ENCODE assay signal across 24 cellular contexts in genomic region chr12:23767834-23768233, GRCh38.
A peak's percentile ranks its signal among the peaks of the same experiment; 100 is the strongest.
DNase-seq lines count a peak whose midpoint lies in the region; ATAC-seq, FAIRE-seq and TF ChIP-seq lines count a peak whose summit lies in the region.
"Had no signal": no experiment of that assay in that cellular context is flagged by ENCODE, and none has a peak within 500 bp of the region (broad histone marks: within the 10 kb centered on the region; RNA-seq: fewer than 3 reads in every experiment).

No MANE protein-coding gene starts in this region.

- H3K4me3 Mint-ChIP-seq in GM23338, result no peak overlapping the region
- H3K4me3 Mint-ChIP-seq: CD8-positive, alpha-beta memory T cell had no signal

- peak; percentile 34 for DNase-seq in GM23338 (ENCODE audit: low spot score)
- peak; percentile 28 for DNase-seq in M059J (ENCODE audit: low read depth)
- DNase-seq in H1 (ENCODE audit: low read depth in 1 of 2, low spot score in 2 of 2), result no peak
- peak; percentile 71 for DNase-seq in mesendoderm
- DNase-seq in OCI-M1 (lab: John Stamatoyannopoulos, UW), result no peak
- no peak for DNase-seq in activated CD8-positive, alpha-beta memory T cell treated with anti-CD3 and anti-CD28 coated beads, Interleukin-2, amount 50 U/mL, for 4 hours
- no peak for DNase-seq in NAMALWA (ENCODE audit: low spot score)
- no peak for DNase-seq in anterior cingulate cortex (lab: John Stamatoyannopoulos, UW)
- DNase-seq: 8988T; C1 segment of cervical spinal cord; Calu3; CD8-positive, alpha-beta memory T cell; DMS153; GOT3; KBM-7; NCI-H1105; NCI-H2029 treated with DMSO at 0.1 percent for 48 hours; NCI-H226; NCI-H510A treated with DMSO at 0.1 percent for 48 hours; NCI-H748 treated with DMSO at 0.1 percent for 48 hours had no signal

- no peak overlapping the region; the same call in 1 of the 2 replicates for H3K27ac Mint-ChIP-seq in GM23338
- H3K27ac Mint-ChIP-seq: CD8-positive, alpha-beta memory T cell had no signal

- H2BK15ac ChIP-seq in H1 (ENCODE audit: low read length) (no peak overlapping the region), mesendoderm (replicated peaks; ENCODE audit: low read depth) (no peak overlapping the region)

- CTCF ChIA-PET in H1 (lab: Charles Lee; ENCODE audit: partially characterized antibody), result no interaction called here

- H3K36me3 Mint-ChIP-seq in GM23338 (ENCODE audit: low read depth), result no peaks in the 10 kb centered on the region
- H3K36me3 Mint-ChIP-seq: CD8-positive, alpha-beta memory T cell had no signal

- H3K79me1 ChIP-seq in H1 (ENCODE audit: low read depth, low read length) (no peaks in the 10 kb centered on the region), mesendoderm (ENCODE audit: low read length) (no peaks in the 10 kb centered on the region)

- peaks cover 30% of the 10 kb centered on the region for H3K4me1 ChIP-seq in GM23338 (ENCODE audit: insufficient read depth)
- peaks cover 0 to 8% (median 2%) of the 10 kb centered on the region in 4 experiments; a peak in 2 of 7 replicates for H3K4me1 ChIP-seq in H1 (replicated peaks in 1 of 4; ENCODE audit: control insufficient read depth in 3 of 4, insufficient read depth in 4 of 4, low read length in 3 of 4)
- no peaks in the 10 kb centered on the region for H3K4me1 ChIP-seq in mesendoderm (ENCODE audit: control insufficient read depth, low read depth, low read length)

- no peaks in the 10 kb centered on the region for H3K9me3 ChIP-seq in H1 (ENCODE audit: insufficient read depth in 2 of 2, low read depth in 1 of 2, low read length in 1 of 2)

- TF ChIP-seq POLR2A in H1 (IDR thresholded peaks at IDR 0.05; ENCODE audit: control extremely low read depth in 1 of 2, low read depth in 2 of 2, low read length in 2 of 2), result no peak

- TF ChIP-seq CTCF in GM23338 (conservative IDR thresholded peaks at IDR 0.05; ENCODE audit: low read depth in 2 of 2), result no peak
- no peak for TF ChIP-seq CTCF in H1 (IDR thresholded peaks at IDR 0.05; ENCODE audit: control extremely low read depth in 1 of 3, insufficient read depth in 1 of 3, low read depth in 1 of 3, low read length in 3 of 3)

- H3K4me3 ChIP-seq in GM23338 (no peak overlapping the region), H1 (ENCODE audit: extremely low read depth in 1 of 4, insufficient read depth in 2 of 4, low read depth in 3 of 4, low read length in 4 of 4) (peak overlapping the region in 1 of 4 experiments; percentile 32; a peak in 1 of 8 replicates), mesendoderm (ENCODE audit: low read length) (no peak overlapping the region)

- no peaks in the 10 kb centered on the region for H3K9me3 Mint-ChIP-seq in GM23338

- H3K9me2 ChIP-seq in GM23338 (ENCODE audit: insufficient read depth), result no peaks in the 10 kb centered on the region

- 44% methylated on average over 2 of the region's 2 CpGs; no CpG with 5 or more reads in 1 of the 2 experiments for WGBS in H1 (ENCODE audit: extremely low coverage in 1 of 2, insufficient coverage in 1 of 2, insufficient read length in 1 of 2, insufficient replicate concordance in 2 of 2, low coverage in 1 of 2, low lambda C conversion rate in 2 of 2, missing lambda C conversion rate in 1 of 2), 2 experiments
- no CpG with 5 or more reads among the region's 2 CpGs for WGBS in mesendoderm (ENCODE audit: extremely low coverage, insufficient coverage, low lambda C conversion rate)

- H3K27ac ChIP-seq in GM23338 (ENCODE audit: low read depth) (no peak overlapping the region), H1 (ENCODE audit: low read depth, low read length) (no peak overlapping the region), mesendoderm (ENCODE audit: low read depth, low read length) (no peak overlapping the region)

- H4K8ac ChIP-seq in H1 (ENCODE audit: extremely low read depth, insufficient read depth, low read length), result no peak overlapping the region
- no peak overlapping the region for H4K8ac ChIP-seq in mesendoderm (ENCODE audit: low read depth, low read length)

- H3K4me2 ChIP-seq in GM23338 (0 out of 2 replicates have a peak overlapping the region, but pooled peaks have one; percentile 24), H1 (ENCODE audit: insufficient read depth in 1 of 2, low read depth in 2 of 2, low read length in 2 of 2) (peak overlapping the region in 1 of 2 experiments; percentile 30; a peak in 2 of 4 replicates), mesendoderm (ENCODE audit: low read length) (no peak overlapping the region)

- POLR2A ChIA-PET in H1 (lab: Charles Lee; ENCODE audit: partially characterized antibody), result no interaction called here

- no peak overlapping the region for H2AK5ac ChIP-seq in H1 (ENCODE audit: low read depth, low read length)
- H2AK5ac ChIP-seq in mesendoderm (ENCODE audit: low read length), result no peak overlapping the region

- no peak overlapping the region for H3K56ac ChIP-seq in H1 (replicated peaks; ENCODE audit: insufficient read length, low read depth, low read length)
- no peak overlapping the region for H3K56ac ChIP-seq in mesendoderm (ENCODE audit: low read length)

- H3K79me2 ChIP-seq in GM23338 (replicated peaks; ENCODE audit: insufficient read depth), result no peaks in the 10 kb centered on the region
- no peaks in the 10 kb centered on the region for H3K79me2 ChIP-seq in H1 (ENCODE audit: control insufficient read depth in 1 of 2, insufficient read depth in 2 of 2, low read length in 2 of 2)
- H3K79me2 ChIP-seq in mesendoderm (ENCODE audit: control insufficient read depth, insufficient read depth, low read length), result no peaks in the 10 kb centered on the region

- H3K4me1 Mint-ChIP-seq in GM23338, result peaks cover 35% of the 10 kb centered on the region
- H3K4me1 Mint-ChIP-seq: CD8-positive, alpha-beta memory T cell had no signal

- no peak for TF ChIP-seq RAD21 in H1 (IDR thresholded peaks at IDR 0.05 in 1 of 2, conservative IDR thresholded peaks at IDR 0.05 in 1 of 2; ENCODE audit: low read depth in 2 of 2, low read length in 2 of 2)

- H3K27me3 ChIP-seq in GM23338 (ENCODE audit: insufficient read depth) (no peaks in the 10 kb centered on the region), H1 (replicated peaks in 1 of 4; ENCODE audit: control insufficient read depth in 3 of 4, extremely low read depth in 1 of 4, insufficient read depth in 3 of 4, low read length in 3 of 4) (no peaks in the 10 kb centered on the region), mesendoderm (ENCODE audit: insufficient read depth, low read length, poor library complexity) (no peaks in the 10 kb centered on the region)

- no peak overlapping the region for H4K91ac ChIP-seq in H1 (replicated peaks; ENCODE audit: insufficient read length, low read length)

- no peak overlapping the region for H2BK120ac ChIP-seq in H1 (replicated peaks; ENCODE audit: low read depth, low read length)
- no peak overlapping the region for H2BK120ac ChIP-seq in mesendoderm (ENCODE audit: low read depth, low read length)

- no peaks in the 10 kb centered on the region for H3K36me3 ChIP-seq in GM23338 (ENCODE audit: insufficient read depth)
- no peaks in the 10 kb centered on the region for H3K36me3 ChIP-seq in H1 (ENCODE audit: control insufficient read depth in 2 of 4, insufficient read depth in 4 of 4, low read length in 3 of 4)
- no peaks in the 10 kb centered on the region for H3K36me3 ChIP-seq in mesendoderm (ENCODE audit: control insufficient read depth, insufficient read depth, low read length)

- ATAC-seq in GM23338, result peak; percentile 56; the same call in 2 of the 3 replicates
- ATAC-seq: Panc1, SK-N-SH treated with all-trans-retinoic acid at 6 μM for 48 hours had no signal

- H3K18ac ChIP-seq in H1 (ENCODE audit: extremely low read depth, low read length) (no peak overlapping the region), mesendoderm (ENCODE audit: low read length) (peak overlapping the region; percentile 60)

- H3K4ac ChIP-seq in H1 (replicated peaks; ENCODE audit: insufficient read length, low read depth, low read length), result no peak overlapping the region
- H3K4ac ChIP-seq in mesendoderm (ENCODE audit: low read depth, low read length), result no peak overlapping the region

- H4K5ac ChIP-seq in H1 (ENCODE audit: insufficient read length, low read depth, low read length) (no peak overlapping the region), mesendoderm (ENCODE audit: low read length) (no peak overlapping the region)

- H3K27me3 Mint-ChIP-seq in GM23338 (ENCODE audit: insufficient read depth, low read depth, poor library complexity), result peaks cover 2% of the 10 kb centered on the region
- H3K27me3 Mint-ChIP-seq: CD8-positive, alpha-beta memory T cell had no signal

- H2AFZ ChIP-seq in GM23338 (no peak overlapping the region), H1 (ENCODE audit: low read length) (no peak overlapping the region)

- no peaks in the 10 kb centered on the region for H4K20me1 ChIP-seq in GM23338 (replicated peaks; ENCODE audit: insufficient read depth)
- H4K20me1 ChIP-seq in H1 (replicated peaks in 1 of 2; ENCODE audit: control insufficient read depth in 1 of 2, insufficient read depth in 2 of 2, low read length in 2 of 2), result no peaks in the 10 kb centered on the region

- no peaks in the 10 kb centered on the region for H3F3A ChIP-seq in GM23338 (replicated peaks; ENCODE audit: low read depth)

- no peak overlapping the region for H3K9ac ChIP-seq in H1 (replicated peaks in 1 of 4; ENCODE audit: extremely low read depth in 1 of 4, low read depth in 3 of 4, low read length in 3 of 4)
- H3K9ac ChIP-seq in mesendoderm (ENCODE audit: low read length), result no peak overlapping the region

- TF ChIP-seq EP300 in H1 (IDR thresholded peaks at IDR 0.05; ENCODE audit: borderline replicate concordance in 1 of 2, low read depth in 2 of 2, low read length in 2 of 2), result no peak

- no peak for FAIRE-seq in H1 (lab: Jason Lieb, UNC)
- FAIRE-seq: G401.6, GM12892 had no signal

- no peak overlapping the region for H3K14ac ChIP-seq in H1 (ENCODE audit: insufficient read length)

- H3K23ac ChIP-seq in H1 (ENCODE audit: insufficient read length) (no peak overlapping the region), mesendoderm (ENCODE audit: low read length) (no peak overlapping the region)

- no peaks in the 10 kb centered on the region for H3K23me2 ChIP-seq in H1 (ENCODE audit: low read depth, low read length)

- H2BK12ac ChIP-seq in H1 (ENCODE audit: low read depth, low read length), result no peak overlapping the region

- no peak overlapping the region for H2BK5ac ChIP-seq in H1 (ENCODE audit: low read depth, low read length)
- H2BK5ac ChIP-seq in mesendoderm (ENCODE audit: low read length), result no peak overlapping the region

- no peak overlapping the region for H2BK20ac ChIP-seq in H1 (ENCODE audit: low read length)

TF ChIP-seq in H1, 55 proteins besides CTCF, POLR2A, EP300 and RAD21:
- TF ChIP-seq JUND (IDR thresholded peaks at IDR 0.05; ENCODE audit: low read length) (peak; percentile 62; the same call in 1 of the 2 replicates), HDAC2 (IDR thresholded peaks at IDR 0.05; ENCODE audit: borderline replicate concordance in 1 of 2, low read depth in 2 of 2, low read length in 2 of 2) (no peak)

Comparison
In these comparisons a context has a peak if more than half of its experiments do, and no peak if none do; other contexts are left out.
1. DNase-seq: peak in GM23338 (single experiment), M059J (single experiment) and mesendoderm (single experiment); none in H1 (0 of 2), OCI-M1 (single experiment), activated CD8-positive, alpha-beta memory T cell treated with anti-CD3 and anti-CD28 coated beads, Interleukin-2, amount 50 U/mL, for 4 hours (single experiment), NAMALWA (single experiment) and anterior cingulate cortex (0 of 58).